14 cellular contexts compared by ENCODE assay signal in the genomic region with DNA sequence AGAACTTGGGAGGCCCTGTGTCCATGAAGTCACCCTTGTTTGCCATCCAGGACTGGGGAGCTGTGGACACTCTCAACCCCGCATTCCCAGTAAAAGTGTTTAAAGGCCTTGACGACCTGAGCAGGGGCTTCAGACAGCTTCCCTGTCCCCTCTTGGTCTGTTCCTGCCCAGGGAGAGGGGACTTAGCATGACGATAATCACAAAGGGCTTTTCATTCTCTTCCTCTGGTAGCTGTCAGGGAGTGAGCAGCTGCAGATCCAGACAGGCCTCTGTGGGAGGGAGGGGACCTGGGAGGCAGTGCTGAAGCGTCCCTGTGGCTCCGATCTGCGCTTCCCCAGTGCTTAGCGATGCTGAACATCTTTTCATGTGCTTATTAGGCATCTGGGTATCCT.
A peak's percentile ranks its signal among the peaks of the same experiment; 100 is the strongest.
DNase-seq lines count a peak whose midpoint lies in the region; ATAC-seq and TF ChIP-seq lines count a peak whose summit lies in the region.
"Had no signal": no experiment of that assay in that cellular context is flagged by ENCODE, and none has a peak within 500 bp of the region (broad histone marks: within the 10 kb centered on the region; RNA-seq: fewer than 3 reads in every experiment).

No MANE protein-coding gene starts in this region.

- no peak overlapping the region for H2BK12ac ChIP-seq in neuronal stem cell (ENCODE audit: low read length)

- peak overlapping the region in 1 of 2 donors; percentile 15 for H3K4me3 ChIP-seq in neuronal stem cell (ENCODE audit: low read length in 2 of 2)
- H3K4me3 ChIP-seq: GM23248, MG63 had no signal

- H3K4me2 ChIP-seq in neuronal stem cell (ENCODE audit: insufficient read depth, low read length, poor library complexity, severe bottlenecking) = no peak overlapping the region

- no peak for ATAC-seq in natural killer cell

- WGBS in neuronal stem cell (ENCODE audit: extremely low coverage in 2 of 2, insufficient read length in 2 of 2, insufficient replicate concordance in 1 of 2), 2 donors = no CpG with 5 or more reads among the region's 7 CpGs

- H3K27ac Mint-ChIP-seq in HFFc6 (peak overlapping the region; percentile 51; the same call in 1 of the 2 replicates), natural killer cell (no peak overlapping the region)
- H3K27ac Mint-ChIP-seq: CD4-positive, alpha-beta memory T cell; T-helper 2 cell treated with Interferon-gamma antibody and Interleukin-4, amounts not matched to agents 5 μg/mL and 100 μg/mL, for 36 hours had no signal

- no peak overlapping the region for H2BK120ac ChIP-seq in neuronal stem cell (ENCODE audit: low read depth, low read length)

- H2BK15ac ChIP-seq in neuronal stem cell (ENCODE audit: low read length) = no peak overlapping the region

- peak overlapping the region; percentile 82 for H2AFZ ChIP-seq in neuronal stem cell (ENCODE audit: low read length)
- H2AFZ ChIP-seq: GM23248 had no signal

- no peak overlapping the region for H3K23ac ChIP-seq in neuronal stem cell (ENCODE audit: low read depth, low read length, poor library complexity)

- H3K27me3 Mint-ChIP-seq in HFFc6 (ENCODE audit: insufficient read depth) (no peaks in the 10 kb centered on the region; the same call in 1 of the 2 replicates), natural killer cell (ENCODE audit: low read depth in 2 of 2) (peaks cover 10 to 33% of the 10 kb centered on the region in 2 donors)

- TF ChIP-seq CTCF in HFFc6 (IDR thresholded peaks at IDR 0.05) (no peak), natural killer cell (IDR thresholded peaks at IDR 0.05) (no peak)

- H3K27me3 ChIP-seq in neuronal stem cell (ENCODE audit: control insufficient read depth in 3 of 3, insufficient read depth in 3 of 3, low read depth in 1 of 3, low read length in 3 of 3) = no peaks in the 10 kb centered on the region
- H3K27me3 ChIP-seq: MG63 had no signal

- no peak overlapping the region for H2BK5ac ChIP-seq in neuronal stem cell (ENCODE audit: low read length)

- intact Hi-C loops in natural killer cell (cut with micrococcal nuclease) = no loop called here

- peaks cover 9 to 13% of the 10 kb centered on the region in 2 donors for H3K4me1 ChIP-seq in neuronal stem cell (ENCODE audit: control insufficient read depth in 2 of 2, insufficient read depth in 1 of 2, low read depth in 1 of 2, low read length in 2 of 2)

- no peak overlapping the region for H3K4me3 Mint-ChIP-seq in HFFc6
- no peak overlapping the region for H3K4me3 Mint-ChIP-seq in natural killer cell
- H3K4me3 Mint-ChIP-seq: CD4-positive, alpha-beta memory T cell; T-helper 2 cell treated with Interferon-gamma antibody and Interleukin-4, amounts not matched to agents 5 μg/mL and 100 μg/mL, for 36 hours had no signal

- no peak overlapping the region for H4K8ac ChIP-seq in neuronal stem cell (ENCODE audit: low read depth, low read length)

- no peaks in the 10 kb centered on the region for H3K9me3 Mint-ChIP-seq in HFFc6
- H3K9me3 Mint-ChIP-seq in natural killer cell = no peaks in the 10 kb centered on the region
- H3K9me3 Mint-ChIP-seq: T-helper 2 cell treated with Interferon-gamma antibody and Interleukin-4, amounts not matched to agents 5 μg/mL and 100 μg/mL, for 36 hours had no signal

- H3K9ac ChIP-seq in neuronal stem cell (ENCODE audit: low read depth, low read length, poor library complexity) = no peak overlapping the region
- H3K9ac ChIP-seq: GM23248 had no signal

- no peaks in the 10 kb centered on the region for H3K36me3 ChIP-seq in neuronal stem cell (replicated peaks in 1 of 2; ENCODE audit: control insufficient read depth in 2 of 2, insufficient read depth in 2 of 2, low read length in 2 of 2)
- H3K36me3 ChIP-seq: MG63 had no signal

- peak overlapping the region; percentile 20 for H3K18ac ChIP-seq in neuronal stem cell (ENCODE audit: low read length)

- H3K4me1 Mint-ChIP-seq in HFFc6 (ENCODE audit: low read depth) (peaks cover 38% of the 10 kb centered on the region), natural killer cell (no peaks in the 10 kb centered on the region)
- H3K4me1 Mint-ChIP-seq: CD4-positive, alpha-beta memory T cell had no signal

- no peaks in the 10 kb centered on the region for H3K36me3 Mint-ChIP-seq in HFFc6 (ENCODE audit: low read depth)
- no peaks in the 10 kb centered on the region for H3K36me3 Mint-ChIP-seq in natural killer cell
- H3K36me3 Mint-ChIP-seq: CD4-positive, alpha-beta memory T cell had no signal

- H3K4ac ChIP-seq in neuronal stem cell (ENCODE audit: low read length) = no peak overlapping the region

- H3K9me3 ChIP-seq in neuronal stem cell (replicated peaks in 1 of 2; ENCODE audit: control insufficient read depth in 2 of 2, insufficient read depth in 1 of 2, low read depth in 1 of 2, low read length in 2 of 2) = peaks cover 0 to 8% of the 10 kb centered on the region in 2 donors
- H3K9me3 ChIP-seq: MG63 had no signal

- no peak overlapping the region for H2AK5ac ChIP-seq in neuronal stem cell (ENCODE audit: low read depth, low read length)

- no peak overlapping the region for H4K91ac ChIP-seq in neuronal stem cell (ENCODE audit: low read depth, low read length, poor library complexity)

- DNase-seq in HFFc6 (no peak), NCI-H82 (lab: John Stamatoyannopoulos, UW) (peak; percentile 94), epithelial cell of prostate (ENCODE audit: low read depth, low spot score) (no peak), neuronal stem cell (ENCODE audit: low spot score) (no peak), NCI-H446 (lab: John Stamatoyannopoulos, UW) (no peak), natural killer cell (no peak), SW 1271 (lab: John Stamatoyannopoulos, UW) (no peak)
- no peak for DNase-seq in activated CD4-positive, alpha-beta T cell treated with anti-CD3 and anti-CD28 coated beads for 48 hours
- DNase-seq: activated CD8-positive, alpha-beta memory T cell treated with anti-CD3 and anti-CD28 coated beads, Interleukin-2, amount 50 U/mL, for 4 hours; caudate nucleus; CD4-positive, alpha-beta memory T cell; GM23248; MG63 had no signal

- no peak overlapping the region for H3K14ac ChIP-seq in neuronal stem cell (ENCODE audit: low read length)

- H3K79me1 ChIP-seq in neuronal stem cell (ENCODE audit: low read depth, low read length) = no peaks in the 10 kb centered on the region

- peak overlapping the region; percentile 91 for H3K27ac ChIP-seq in epithelial cell of prostate
- H3K27ac ChIP-seq in neuronal stem cell (replicated peaks; ENCODE audit: low read length) = no peak overlapping the region
- H3K27ac ChIP-seq: GM23248 had no signal
